Comparison of ENCODE assay signal across 28 cellular contexts in the genomic region with DNA sequence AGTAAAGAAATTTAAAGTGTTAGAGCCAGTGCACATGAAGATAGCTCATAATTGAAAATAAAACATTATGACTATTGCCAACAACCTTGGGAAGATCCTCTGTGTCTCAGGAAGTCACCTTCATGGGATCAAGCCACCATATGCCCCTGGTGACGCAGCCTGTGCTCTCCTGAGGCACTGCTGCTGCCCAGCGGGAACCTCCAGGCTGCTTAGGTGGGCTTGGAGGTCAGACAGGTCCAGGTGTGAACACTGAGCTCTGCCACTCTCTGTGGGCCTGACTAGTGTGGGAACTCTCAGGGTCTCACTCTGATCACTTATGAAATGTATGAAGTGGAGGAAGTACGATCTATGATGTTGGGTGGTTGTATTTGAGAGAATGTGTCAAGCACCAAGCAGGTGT.
"Had no signal": no experiment of that assay in that cellular context is flagged by ENCODE, and none has a peak within 500 bp of the region (broad histone marks: within the 10 kb centered on the region; RNA-seq: fewer than 3 reads in every experiment).

No MANE protein-coding gene starts in this region.

- DNase-seq: cortex of kidney; dorsolateral prefrontal cortex; effector CD4-positive, alpha-beta T cell; endodermal cell; foreskin fibroblast; gastrocnemius medialis; head of caudate nucleus; mesenchymal stem cell; mucosa of descending colon; naive B cell; nucleus accumbens; ovary; posterior cingulate gyrus; psoas muscle; right cardiac atrium; sigmoid colon; stimulated activated CD4-positive, alpha-beta T cell treated with anti-CD3 and anti-CD28 coated beads, Interleukin-4, amount 100 ng/mL, for 4 hours; stimulated activated naive CD8-positive, alpha-beta T cell treated with anti-CD3 and anti-CD28 coated beads, Interleukin-15, Interleukin-2, amounts not matched to agents 100 U/mL and 50 U/mL, for 24 hours; substantia nigra; testis had no signal

- H3K4me3 Mint-ChIP-seq: endodermal cell; mesothelial cell of epicardium; naive B cell; natural killer cell treated with Interleukin-12 subunit alpha and Interleukin-12 subunit beta and Interleukin-15 and Interleukin-18, amount 100 ng/mL, for 72 hours; stimulated activated memory B cell treated with anti-CD40 and anti-IgM and Interleukin-4, amounts not matched to agents 10 μg/mL and 1 μg/mL and 100 μg/mL, for 72 hours had no signal

- H3K27me3 Mint-ChIP-seq: naive B cell; natural killer cell treated with Interleukin-12 subunit alpha and Interleukin-12 subunit beta and Interleukin-15 and Interleukin-18, amount 100 ng/mL, for 72 hours; stimulated activated memory B cell treated with anti-CD40 and anti-IgM and Interleukin-4, amounts not matched to agents 10 μg/mL and 1 μg/mL and 100 μg/mL, for 72 hours had no signal

- FAIRE-seq: keratinocyte had no signal

- H3K4me1 Mint-ChIP-seq: mesothelial cell of epicardium; stimulated activated memory B cell treated with anti-CD40 and anti-IgM and Interleukin-4, amounts not matched to agents 10 μg/mL and 1 μg/mL and 100 μg/mL, for 72 hours had no signal

- H3K9me3 ChIP-seq: gastrocnemius medialis, mucosa of descending colon, ovary, psoas muscle, sigmoid colon, testis, tibial nerve, vagina had no signal

- H3K36me3 ChIP-seq: ovary had no signal

- H3K4me3 ChIP-seq: dorsolateral prefrontal cortex, gastrocnemius medialis, lung, mucosa of descending colon, ovary, psoas muscle, sigmoid colon, testis, tibial nerve, vagina had no signal

- ATAC-seq: gastrocnemius medialis; natural killer cell treated with Interleukin-12 subunit alpha and Interleukin-12 subunit beta and Interleukin-15 and Interleukin-18, amount 100 ng/mL, for 72 hours; psoas muscle; stimulated activated memory B cell treated with anti-CD40 and anti-IgM and Interleukin-4, amounts not matched to agents 10 μg/mL and 1 μg/mL and 100 μg/mL, for 72 hours; stimulated activated naive CD8-positive, alpha-beta T cell treated with anti-CD3 and anti-CD28 coated beads, Interleukin-15, Interleukin-2, amounts not matched to agents 100 U/mL and 50 U/mL, for 24 hours had no signal

- H3K27me3 ChIP-seq: dorsolateral prefrontal cortex, gastrocnemius medialis, ovary, sigmoid colon, testis, tibial nerve, vagina had no signal

- H3K27ac ChIP-seq: dorsolateral prefrontal cortex, epithelial cell of prostate, gastrocnemius medialis, ovary, psoas muscle, sigmoid colon, testis, tibial nerve, vagina had no signal

- H3K9me3 Mint-ChIP-seq: endodermal cell; mesothelial cell of epicardium; naive B cell; natural killer cell treated with Interleukin-12 subunit alpha and Interleukin-12 subunit beta and Interleukin-15 and Interleukin-18, amount 100 ng/mL, for 72 hours; stimulated activated memory B cell treated with anti-CD40 and anti-IgM and Interleukin-4, amounts not matched to agents 10 μg/mL and 1 μg/mL and 100 μg/mL, for 72 hours had no signal

- H3K4me1 ChIP-seq: gastrocnemius medialis, psoas muscle, sigmoid colon, testis, tibial nerve, vagina had no signal

- H3K27ac Mint-ChIP-seq: endodermal cell; mesothelial cell of epicardium; stimulated activated memory B cell treated with anti-CD40 and anti-IgM and Interleukin-4, amounts not matched to agents 10 μg/mL and 1 μg/mL and 100 μg/mL, for 72 hours had no signal
